Comparison of ENCODE assay signal across 8 cellular contexts in the genomic region with DNA sequence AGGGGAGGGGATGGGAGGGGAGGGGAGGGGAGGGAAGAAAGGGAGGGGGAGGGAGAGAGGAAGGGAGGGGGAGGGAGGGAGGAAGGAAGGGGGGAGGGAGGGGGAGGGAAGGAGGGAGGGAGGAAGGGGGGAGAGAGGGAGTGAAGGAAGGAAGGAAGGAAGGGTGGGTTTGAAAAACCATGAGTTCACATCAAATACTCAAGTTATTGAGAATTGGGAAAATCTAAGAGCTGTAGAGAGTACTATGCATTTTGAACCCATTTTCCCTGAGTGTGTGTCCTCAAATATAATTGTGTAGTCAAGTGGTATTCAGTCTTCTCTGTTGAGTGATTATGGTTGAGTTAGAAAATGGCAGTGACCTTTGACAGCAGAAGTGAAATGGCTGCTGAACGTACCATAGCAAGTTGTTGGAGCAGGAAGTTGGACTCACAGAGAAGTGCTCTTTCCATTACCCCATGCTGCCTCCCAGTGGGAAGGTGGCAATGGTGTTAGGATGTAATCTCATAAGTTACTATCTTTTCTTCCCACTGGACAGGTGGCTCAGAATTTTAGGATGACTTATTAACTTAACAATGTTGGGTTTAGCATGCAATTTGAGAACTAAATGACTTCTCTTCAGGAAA.
DNase-seq lines count a peak whose midpoint lies in the region; ATAC-seq, FAIRE-seq and TF ChIP-seq lines count a peak whose summit lies in the region.

No MANE protein-coding gene starts in this region.

- no peak overlapping the region for H3K27ac ChIP-seq in H1 (ENCODE audit: low read depth, low read length)

- peaks cover 34% of the 10 kb centered on the region for H3K4me1 Mint-ChIP-seq in neural crest cell

- TF ChIP-seq CTCF in AG09309 (IDR thresholded peaks at IDR 0.05; ENCODE audit: control insufficient read depth, insufficient read depth, low read depth, low read length, missing control alignments) (peak; percentile 60), GM10266 (IDR thresholded peaks at IDR 0.05; ENCODE audit: control insufficient read depth, insufficient read depth, low read depth, missing control alignments) (peak; percentile 51), H1 (IDR thresholded peaks at IDR 0.05; ENCODE audit: control extremely low read depth in 1 of 3, insufficient read depth in 1 of 3, low read depth in 1 of 3, low read length in 3 of 3) (no peak), neural crest cell (conservative IDR thresholded peaks at IDR 0.05) (peak; percentile 55)

- POLR2A ChIA-PET in H1 (lab: Charles Lee; ENCODE audit: partially characterized antibody) = no interaction called here

- no peak for TF ChIP-seq EP300 in H1 (IDR thresholded peaks at IDR 0.05; ENCODE audit: borderline replicate concordance in 1 of 2, low read depth in 2 of 2, low read length in 2 of 2)

- H4K91ac ChIP-seq in H1 (replicated peaks; ENCODE audit: insufficient read length, low read length) = no peak overlapping the region

- H3K23ac ChIP-seq in H1 (ENCODE audit: insufficient read length) = no peak overlapping the region

- no peak overlapping the region for H3K18ac ChIP-seq in H1 (ENCODE audit: extremely low read depth, low read length)

- H2BK20ac ChIP-seq in H1 (ENCODE audit: low read length) = no peak overlapping the region

- no peak overlapping the region for H3K4me3 ChIP-seq in AG09309 (ENCODE audit: control insufficient read depth, low read depth, low read length)
- H3K4me3 ChIP-seq in H1 (ENCODE audit: extremely low read depth in 1 of 4, insufficient read depth in 2 of 4, low read depth in 3 of 4, low read length in 4 of 4) = no peak overlapping the region

- no peak overlapping the region for H2BK12ac ChIP-seq in H1 (ENCODE audit: low read depth, low read length)

- H3K4ac ChIP-seq in H1 (replicated peaks; ENCODE audit: insufficient read length, low read depth, low read length) = no peak overlapping the region

- no peak overlapping the region for H3K56ac ChIP-seq in H1 (replicated peaks; ENCODE audit: insufficient read length, low read depth, low read length)

- 100% methylated on average over 1 of the region's 1 CpG; no CpG with 5 or more reads in 1 of the 2 experiments for WGBS in H1 (ENCODE audit: extremely low coverage in 1 of 2, insufficient coverage in 1 of 2, insufficient read length in 1 of 2, insufficient replicate concordance in 2 of 2, low coverage in 1 of 2, low lambda C conversion rate in 2 of 2, missing lambda C conversion rate in 1 of 2), 2 experiments

- no peaks in the 10 kb centered on the region for H3K4me1 ChIP-seq in H1 (replicated peaks in 1 of 4; ENCODE audit: control insufficient read depth in 3 of 4, insufficient read depth in 4 of 4, low read length in 3 of 4)

- no peak overlapping the region for H2BK5ac ChIP-seq in H1 (ENCODE audit: low read depth, low read length)

- DNase-seq in AG09309 (ENCODE audit: low read depth) = peak; percentile 25
- peak; percentile 25 for DNase-seq in GM10266 (ENCODE audit: extremely low spot score)
- DNase-seq in RPMI7951 (ENCODE audit: low read depth) = peak; percentile 71
- DNase-seq in H1 (ENCODE audit: low read depth in 1 of 2, low spot score in 2 of 2) = no peak
- no peak for DNase-seq in neural crest cell (ENCODE audit: low read depth, low spot score)
- DNase-seq in retina = no peak

- TF ChIP-seq POLR2A in H1 (IDR thresholded peaks at IDR 0.05; ENCODE audit: control extremely low read depth in 1 of 2, low read depth in 2 of 2, low read length in 2 of 2) = no peak

- no peaks in the 10 kb centered on the region for H3K79me2 ChIP-seq in H1 (ENCODE audit: control insufficient read depth in 1 of 2, insufficient read depth in 2 of 2, low read length in 2 of 2)

- no peaks in the 10 kb centered on the region for H3K27me3 ChIP-seq in H1 (replicated peaks in 1 of 4; ENCODE audit: control insufficient read depth in 3 of 4, extremely low read depth in 1 of 4, insufficient read depth in 3 of 4, low read length in 3 of 4)

- TF ChIP-seq RAD21 in H1 (IDR thresholded peaks at IDR 0.05 in 1 of 2, conservative IDR thresholded peaks at IDR 0.05 in 1 of 2; ENCODE audit: low read depth in 2 of 2, low read length in 2 of 2) = peak; percentile 28 to 50; a peak in 3 of 4 replicates

- no peak for FAIRE-seq in H1 (lab: Jason Lieb, UNC)

- H4K8ac ChIP-seq in H1 (ENCODE audit: extremely low read depth, insufficient read depth, low read length) = no peak overlapping the region

- peaks cover 5 to 11% of the 10 kb centered on the region in 2 experiments; a peak in 3 of 4 replicates for H3K9me3 ChIP-seq in H1 (ENCODE audit: insufficient read depth in 2 of 2, low read depth in 1 of 2, low read length in 1 of 2)

- no peak overlapping the region for H4K5ac ChIP-seq in H1 (ENCODE audit: insufficient read length, low read depth, low read length)

- H3K36me3 Mint-ChIP-seq in neural crest cell (ENCODE audit: low read depth) = peaks cover 24% of the 10 kb centered on the region

- H3K36me3 ChIP-seq in H1 (ENCODE audit: control insufficient read depth in 2 of 4, insufficient read depth in 4 of 4, low read length in 3 of 4) = peaks cover 0 to 2% (median 0%) of the 10 kb centered on the region in 4 experiments; a peak in 1 of 8 replicates

- no peaks in the 10 kb centered on the region for H3K79me1 ChIP-seq in H1 (ENCODE audit: low read depth, low read length)

- H2BK120ac ChIP-seq in H1 (replicated peaks; ENCODE audit: low read depth, low read length) = no peak overlapping the region

- ATAC-seq in HG03469 (IDR thresholded peaks at IDR 0.05; ENCODE audit: unreplicated experiment) = peak; percentile 49
- ATAC-seq in GM19397 (IDR thresholded peaks at IDR 0.05; ENCODE audit: unreplicated experiment) = no peak

- CTCF ChIA-PET in H1 (lab: Charles Lee; ENCODE audit: partially characterized antibody) = interaction anchor here (0.6 kb wide), 2 partner anchors 86 to 1157 kb away, joined by 4 to 5 read pairs; no protein-coding TSS in a partner anchor

- no peak overlapping the region for H3K9ac ChIP-seq in H1 (replicated peaks in 1 of 4; ENCODE audit: extremely low read depth in 1 of 4, low read depth in 3 of 4, low read length in 3 of 4)

- H3K14ac ChIP-seq in H1 (ENCODE audit: insufficient read length) = no peak overlapping the region

- no peak overlapping the region for H2AFZ ChIP-seq in H1 (ENCODE audit: low read length)

- H2AK5ac ChIP-seq in H1 (ENCODE audit: low read depth, low read length) = no peak overlapping the region

- H3K27me3 Mint-ChIP-seq in neural crest cell (ENCODE audit: low read depth) = no peaks in the 10 kb centered on the region

- no peaks in the 10 kb centered on the region for H3K23me2 ChIP-seq in H1 (ENCODE audit: low read depth, low read length)

- peaks cover 14% of the 10 kb centered on the region for H3K9me3 Mint-ChIP-seq in neural crest cell

- no peaks in the 10 kb centered on the region for H4K20me1 ChIP-seq in H1 (replicated peaks in 1 of 2; ENCODE audit: control insufficient read depth in 1 of 2, insufficient read depth in 2 of 2, low read length in 2 of 2)

- H3K4me2 ChIP-seq in H1 (ENCODE audit: insufficient read depth in 1 of 2, low read depth in 2 of 2, low read length in 2 of 2) = no peak overlapping the region

- no peak overlapping the region for H2BK15ac ChIP-seq in H1 (ENCODE audit: low read length)

- no peak overlapping the region for H3K27ac Mint-ChIP-seq in neural crest cell (ENCODE audit: unreplicated experiment)

- no peak overlapping the region for H3K4me3 Mint-ChIP-seq in neural crest cell

TF ChIP-seq in H1, 55 proteins besides CTCF, POLR2A, EP300 and RAD21:
- TF ChIP-seq, protein P1, sequence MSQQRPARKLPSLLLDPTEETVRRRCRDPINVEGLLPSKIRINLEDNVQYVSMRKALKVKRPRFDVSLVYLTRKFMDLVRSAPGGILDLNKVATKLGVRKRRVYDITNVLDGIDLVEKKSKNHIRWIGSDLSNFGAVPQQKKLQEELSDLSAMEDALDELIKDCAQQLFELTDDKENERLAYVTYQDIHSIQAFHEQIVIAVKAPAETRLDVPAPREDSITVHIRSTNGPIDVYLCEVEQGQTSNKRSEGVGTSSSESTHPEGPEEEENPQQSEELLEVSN (IDR thresholded peaks at IDR 0.05) = no peak
- TF ChIP-seq KDM1A (IDR thresholded peaks at IDR 0.05; ENCODE audit: borderline replicate concordance, low read length) (0 out of 2 replicates have a peak, but pooled peaks have one; percentile 33), EGR1 (IDR thresholded peaks at IDR 0.05; ENCODE audit: borderline replicate concordance, low read depth, low read length) (no peak), YY1 (IDR thresholded peaks at IDR 0.05; ENCODE audit: low read depth, low read length) (0 out of 2 replicates have a peak, but pooled peaks have one; percentile 40), RXRA (IDR thresholded peaks at IDR 0.05; ENCODE audit: insufficient read depth, low read depth, low read length) (no peak), RNF2 (IDR thresholded peaks at IDR 0.05; ENCODE audit: borderline replicate concordance, low read depth, low read length, missing control alignments, poor library complexity, severe bottlenecking) (no peak), CREB1 (IDR thresholded peaks at IDR 0.05) (no peak), JUND (IDR thresholded peaks at IDR 0.05; ENCODE audit: low read length) (no peak)

Comparison
In these comparisons a context has a peak if more than half of its experiments do, and no peak if none do; other contexts are left out.
1. DNase-seq: peak in AG09309 (single experiment), GM10266 (single experiment) and RPMI7951 (single experiment); none in H1 (0 of 2), neural crest cell (single experiment) and retina (single experiment).
2. CTCF ChIP-seq: peak in AG09309 (single experiment), GM10266 (single experiment) and neural crest cell (single experiment); none in H1 (0 of 3).